Comparison of ENCODE assay signal across 22 cellular contexts in the genomic region with DNA sequence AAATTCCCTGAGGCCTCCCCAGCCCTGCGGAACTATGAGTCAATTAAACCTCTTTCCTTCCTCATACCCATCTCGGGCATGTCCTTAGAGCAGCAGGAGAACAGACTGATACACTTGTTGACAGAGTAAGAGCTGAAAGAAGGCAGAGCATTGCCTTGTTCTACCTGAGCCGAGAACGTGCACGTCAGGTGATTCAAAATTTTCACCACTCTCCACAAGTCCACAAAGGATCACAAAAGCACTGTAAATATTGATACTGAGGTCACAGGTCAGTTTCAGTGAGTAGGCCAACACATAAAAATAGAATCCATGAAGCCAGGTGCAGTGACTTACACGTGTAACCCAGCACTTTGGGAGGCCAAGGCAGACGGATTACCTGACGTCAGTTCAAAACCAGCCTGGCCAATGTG. TPM values are rescaled to one million over a fixed set of nuclear protein-coding genes. Genes with fewer than 3 reads are reported as not detected.
DNase-seq lines count a peak whose midpoint lies in the region; ATAC-seq and TF ChIP-seq lines count a peak whose summit lies in the region.
"Had no signal": no experiment of that assay in that cellular context is flagged by ENCODE, and none has a peak within 500 bp of the region (broad histone marks: within the 10 kb centered on the region; RNA-seq: fewer than 3 reads in every experiment).

No MANE protein-coding gene starts in this region.

- DNase-seq in NCI-H2196 (lab: John Stamatoyannopoulos, UW; ENCODE audit: unreplicated experiment) (peak; percentile 2), progenitor cell of endocrine pancreas (ENCODE audit: low spot score, unreplicated experiment) (no peak), NCI-H446 treated with DMSO at 0.1 percent for 48 hours (lab: John Stamatoyannopoulos, UW) (no peak), EL (no peak)
- no peak for DNase-seq in activated CD4-positive, alpha-beta T cell treated with anti-CD3 and anti-CD28 coated beads, Interleukin-2, amount 50 U/mL, for 1 hour
- DNase-seq: activated CD8-positive, alpha-beta T cell treated with anti-CD3 and anti-CD28 coated beads, Interleukin-2, amount 10 ng/mL, durations not matched to agents 7 days and 5 days; activated effector memory CD4-positive, alpha-beta T cell treated with Interleukin-2 at 50 U/mL for 16 hours; BE2C; DND-41; hippocampal formation; IMR-90; left lung; NCI-H1048; NCI-H2227 treated with DMSO at 0.1 percent for 48 hours; SJCRH30; tibial artery had no signal

- peak overlapping the region; percentile 79 for H3K27ac Mint-ChIP-seq in progenitor cell of endocrine pancreas
- H3K27ac Mint-ChIP-seq: activated CD8-positive, alpha-beta T cell treated with anti-CD3 and anti-CD28 coated beads, Interleukin-2, amount 10 ng/mL, durations not matched to agents 7 days and 5 days had no signal

- H3K27me3 Mint-ChIP-seq in progenitor cell of endocrine pancreas, result no peaks in the 10 kb centered on the region
- H3K27me3 Mint-ChIP-seq: naive B cell had no signal

- H3K9me3 Mint-ChIP-seq in progenitor cell of endocrine pancreas (ENCODE audit: low read depth), result no peaks in the 10 kb centered on the region
- H3K9me3 Mint-ChIP-seq: naive B cell had no signal

- peaks cover 30% of the 10 kb centered on the region for H3K36me3 Mint-ChIP-seq in progenitor cell of endocrine pancreas (ENCODE audit: insufficient read depth)

- no peak for TF ChIP-seq CTCF in progenitor cell of endocrine pancreas (IDR thresholded peaks at IDR 0.05; ENCODE audit: unreplicated experiment)

- no peak overlapping the region for H3K4me3 Mint-ChIP-seq in progenitor cell of endocrine pancreas (ENCODE audit: low read depth)
- H3K4me3 Mint-ChIP-seq: activated CD8-positive, alpha-beta T cell treated with anti-CD3 and anti-CD28 coated beads, Interleukin-2, amount 10 ng/mL, durations not matched to agents 7 days and 5 days had no signal

- ATAC-seq in GM18907 (IDR thresholded peaks at IDR 0.05; ENCODE audit: unreplicated experiment), result peak; percentile 10
- peak; percentile 8 for ATAC-seq in HG02610 (IDR thresholded peaks at IDR 0.05; ENCODE audit: unreplicated experiment)
- no peak for ATAC-seq in HG03469 (IDR thresholded peaks at IDR 0.05; ENCODE audit: unreplicated experiment)
- ATAC-seq: activated CD8-positive, alpha-beta T cell treated with anti-CD3 and anti-CD28 coated beads, Interleukin-2, amount 10 ng/mL, durations not matched to agents 7 days and 5 days; left lung had no signal

- H3K4me1 Mint-ChIP-seq in progenitor cell of endocrine pancreas (ENCODE audit: low read depth), result no peaks in the 10 kb centered on the region

RNA-seq across cellular contexts. Expression of a gene that starts 27.8 kb away (rescaled TPM):
- total RNA-seq in progenitor cell of endocrine pancreas, result 13.5 and 13.8 TPM in 2 replicates

RNA-seq across cellular contexts. Expression of a gene that starts 33.1 kb away (rescaled TPM):
- total RNA-seq in progenitor cell of endocrine pancreas, result 1.6 and 3.0 TPM in 2 replicates
- total RNA-seq: activated CD8-positive, alpha-beta T cell treated with anti-CD3 and anti-CD28 coated beads, Interleukin-2, amount 10 ng/mL, durations not matched to agents 7 days and 5 days; dermis microvascular lymphatic vessel endothelial cell; IMR-90; left lung; pulmonary artery endothelial cell; SJCRH30 had no signal

RNA-seq across cellular contexts. Expression of a gene that starts 47.4 kb away (rescaled TPM):
- 38.4 and 39.9 TPM in 2 replicates for total RNA-seq in progenitor cell of endocrine pancreas
